ENCODE assay signal across 20 cellular contexts in the genomic region with DNA sequence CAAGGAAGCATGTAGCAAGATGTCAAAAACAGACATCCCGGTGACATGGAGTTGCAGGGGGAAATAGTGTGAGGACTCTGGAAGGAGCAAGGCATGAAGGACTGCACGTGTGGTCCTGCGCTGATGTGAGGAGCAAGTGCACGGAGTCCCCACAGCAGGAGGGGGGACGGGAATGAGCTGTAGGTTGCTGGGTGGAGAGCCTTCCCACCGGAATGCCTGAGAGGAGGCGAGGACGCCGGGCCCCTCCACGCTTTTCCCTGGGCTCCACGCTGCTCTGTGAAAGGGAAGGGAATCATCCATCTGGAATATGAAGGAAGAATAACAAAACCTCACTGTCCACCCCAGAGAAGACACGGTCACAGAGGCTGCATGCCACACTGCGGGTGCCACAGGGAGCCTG. TPM values are rescaled to one million over a fixed set of nuclear protein-coding genes. Genes with fewer than 3 reads are reported as not detected.
DNase-seq lines count a peak whose midpoint lies in the region; ATAC-seq and TF ChIP-seq lines count a peak whose summit lies in the region.
"Had no signal": no experiment of that assay in that cellular context is flagged by ENCODE, and none has a peak within 500 bp of the region (broad histone marks: within the 10 kb centered on the region; RNA-seq: fewer than 3 reads in every experiment).

No MANE protein-coding gene starts in this region.

- H3K9ac ChIP-seq in IMR-90 (ENCODE audit: low read depth, low read length) (no peak overlapping the region), neural progenitor cell (no peak overlapping the region)

- H3K9me3 ChIP-seq in IMR-90 (ENCODE audit: control insufficient read depth, insufficient read depth, low read length) (no peaks in the 10 kb centered on the region), neural progenitor cell (ENCODE audit: low read depth) (no peaks in the 10 kb centered on the region)
- H3K9me3 ChIP-seq: HAP-1 had no signal

- no peak overlapping the region for H3K27ac Mint-ChIP-seq in endothelial cell (ENCODE audit: unreplicated experiment)
- H3K27ac Mint-ChIP-seq in neural progenitor cell = peak overlapping the region; percentile 72
- H3K27ac Mint-ChIP-seq: CD14-positive monocyte; CD4-positive, alpha-beta T cell; CD8-positive, alpha-beta memory T cell; HFFc6 had no signal

- no peak overlapping the region for H2BK15ac ChIP-seq in IMR-90 (ENCODE audit: low read depth, low read length)

- H3K4me3 Mint-ChIP-seq in endothelial cell (ENCODE audit: unreplicated experiment) (peak overlapping the region; percentile 17), neural progenitor cell (no peak overlapping the region)
- H3K4me3 Mint-ChIP-seq: CD14-positive monocyte; CD4-positive, alpha-beta T cell; CD8-positive, alpha-beta memory T cell; HFFc6 had no signal

- H3K4ac ChIP-seq in IMR-90 (ENCODE audit: low read depth, low read length) = no peak overlapping the region

- no peak overlapping the region for H4K5ac ChIP-seq in IMR-90 (ENCODE audit: low read depth, low read length)

- H3K4me2 ChIP-seq in IMR-90 (ENCODE audit: low read depth, low read length) (no peak overlapping the region), neural progenitor cell (no peak overlapping the region)

- H3K56ac ChIP-seq in IMR-90 (ENCODE audit: extremely low read depth, insufficient read depth, low read length) = no peak overlapping the region

- H2BK5ac ChIP-seq in IMR-90 (ENCODE audit: low read depth, low read length, poor library complexity, severe bottlenecking) = no peak overlapping the region

- no peak for TF ChIP-seq POLR2A in IMR-90 (IDR thresholded peaks at IDR 0.05; ENCODE audit: low read depth, low read length)

- no peak for TF ChIP-seq RAD21 in IMR-90 (IDR thresholded peaks at IDR 0.05; ENCODE audit: low read length)

- TF ChIP-seq CTCF in IMR-90 (conservative IDR thresholded peaks at IDR 0.05; ENCODE audit: low read depth, low read length) (no peak), endothelial cell (IDR thresholded peaks at IDR 0.05; ENCODE audit: unreplicated experiment) (no peak), neural progenitor cell (IDR thresholded peaks at IDR 0.05) (no peak)

- H3K79me1 ChIP-seq in IMR-90 (ENCODE audit: low read depth in 1 of 2, low read length in 2 of 2) = no peaks in the 10 kb centered on the region

- intact Hi-C loops in IMR-90 (cut with micrococcal nuclease) = no loop called here

- peaks cover 12% of the 10 kb centered on the region for H3K4me1 Mint-ChIP-seq in endothelial cell (ENCODE audit: unreplicated experiment)
- peaks cover 6% of the 10 kb centered on the region for H3K4me1 Mint-ChIP-seq in neural progenitor cell
- H3K4me1 Mint-ChIP-seq: CD14-positive monocyte; CD8-positive, alpha-beta memory T cell had no signal

- H3K9me1 ChIP-seq in IMR-90 (ENCODE audit: insufficient read depth, low read length) = no peaks in the 10 kb centered on the region

- no peaks in the 10 kb centered on the region for H3K79me2 ChIP-seq in neural progenitor cell (ENCODE audit: low read depth)

- H3K36me3 Mint-ChIP-seq in endothelial cell (ENCODE audit: low read depth, unreplicated experiment) (peaks cover 20% of the 10 kb centered on the region), neural progenitor cell (no peaks in the 10 kb centered on the region)
- H3K36me3 Mint-ChIP-seq: CD14-positive monocyte; CD8-positive, alpha-beta memory T cell had no signal

- no TSS peak for BruUV-seq in IMR-90 (replicated peaks; lab: Mats Ljungman, UMichigan)

- H3K14ac ChIP-seq in IMR-90 (replicated peaks; ENCODE audit: low read depth, low read length) = no peak overlapping the region

- CTCF ChIA-PET in IMR-90 (lab: Yijun Ruan, JAX) = no interaction called here

- no peaks in the 10 kb centered on the region for H3F3A ChIP-seq in neural progenitor cell (ENCODE audit: low read depth)

- 82% methylated on average over 5 of the region's 13 CpGs; no CpG with 5 or more reads in 1 of the 2 experiments for WGBS in IMR-90 (ENCODE audit: extremely low coverage in 2 of 2, insufficient read length in 1 of 2), 2 experiments

- in situ Hi-C loops in IMR-90 (cut with MboI; ENCODE audit: low sequenced_read_pairs) = no loop called here

- POLR2A ChIA-PET in IMR-90 (lab: Charles Lee; ENCODE audit: unreplicated experiment) = no interaction called here

- DNase-seq in IMR-90 = no peak
- no peak for DNase-seq in endothelial cell (ENCODE audit: low spot score)
- DNase-seq in neural progenitor cell (ENCODE audit: low spot score) = no peak
- no peak for DNase-seq in NCI-H82 (lab: John Stamatoyannopoulos, UW)
- DNase-seq in anterior cingulate cortex (lab: John Stamatoyannopoulos, UW) = no peak
- no peak for DNase-seq in activated CD8-positive, alpha-beta memory T cell treated with anti-CD3 and anti-CD28 coated beads, Interleukin-2, amount 50 U/mL, for 4 hours
- DNase-seq: CD4-positive, alpha-beta T cell; DMS 273 treated with DMSO at 0.1 percent for 48 hours; DMS79; EL; GDM1; GOT3; HFFc6 had no signal

- no peak overlapping the region for H4K8ac ChIP-seq in IMR-90 (ENCODE audit: low read depth in 2 of 2, low read length in 2 of 2)

- H2BK20ac ChIP-seq in IMR-90 (ENCODE audit: low read depth, low read length) = no peak overlapping the region

- ATAC-seq in IMR-90 (ENCODE audit: low read depth) = no peak
- ATAC-seq: GM12878 had no signal

- H3K36me3 ChIP-seq in IMR-90 (ENCODE audit: control insufficient read depth, insufficient read depth, low read length) (peaks cover 9% of the 10 kb centered on the region; the same call in 1 of the 2 replicates), neural progenitor cell (no peaks in the 10 kb centered on the region)
- H3K36me3 ChIP-seq: HAP-1 had no signal

- no peak overlapping the region for H2AK9ac ChIP-seq in IMR-90 (replicated peaks; ENCODE audit: low read depth, low read length, poor library complexity)

- H3K4me1 ChIP-seq in IMR-90 (ENCODE audit: control insufficient read depth, insufficient read depth, low read length) = peaks cover 4% of the 10 kb centered on the region; the same call in 1 of the 2 replicates
- H3K4me1 ChIP-seq in neural progenitor cell = no peaks in the 10 kb centered on the region
- H3K4me1 ChIP-seq: HAP-1 had no signal

- H3K27ac ChIP-seq in IMR-90 (ENCODE audit: insufficient read depth, low read length) = no peak overlapping the region
- no peak overlapping the region for H3K27ac ChIP-seq in neural progenitor cell

- H2AFZ ChIP-seq in IMR-90 (replicated peaks; ENCODE audit: low read length, poor library complexity) (peak overlapping the region; percentile 14), neural progenitor cell (replicated peaks) (no peak overlapping the region)

- H3K23ac ChIP-seq in IMR-90 (ENCODE audit: low read depth, low read length) = no peak overlapping the region

- H3K9me3 Mint-ChIP-seq in endothelial cell (ENCODE audit: unreplicated experiment) (no peaks in the 10 kb centered on the region), neural progenitor cell (no peaks in the 10 kb centered on the region)
- H3K9me3 Mint-ChIP-seq: CD4-positive, alpha-beta T cell; CD8-positive, alpha-beta memory T cell; HFFc6 had no signal

- no peak overlapping the region for H4K91ac ChIP-seq in IMR-90 (ENCODE audit: insufficient read depth, low read depth, low read length)

- H3K27me3 ChIP-seq in IMR-90 (ENCODE audit: control insufficient read depth, insufficient read depth, low read length) = no peaks in the 10 kb centered on the region; the same call in 1 of the 2 replicates
- no peaks in the 10 kb centered on the region for H3K27me3 ChIP-seq in neural progenitor cell

- H2AK5ac ChIP-seq in IMR-90 (ENCODE audit: low read depth, low read length) = no peak overlapping the region

- no peak overlapping the region for H2BK120ac ChIP-seq in IMR-90 (ENCODE audit: low read depth, low read length)

- H3K4me3 ChIP-seq in IMR-90 (ENCODE audit: insufficient read depth, low read depth, low read length) (no peak overlapping the region), neural progenitor cell (no peak overlapping the region)
- H3K4me3 ChIP-seq: GM12878, HAP-1 had no signal

- H4K20me1 ChIP-seq in IMR-90 (ENCODE audit: insufficient read depth, low read length) = no peaks in the 10 kb centered on the region
- peaks cover 2% of the 10 kb centered on the region for H4K20me1 ChIP-seq in neural progenitor cell (ENCODE audit: low read depth)

- dilution Hi-C loops in IMR-90 (cut with HindIII; ENCODE audit: low sequenced_read_pairs, unreplicated experiment) = no loop called here

- H3K18ac ChIP-seq in IMR-90 (ENCODE audit: low read depth, low read length) = no peak overlapping the region

- H3K27me3 Mint-ChIP-seq in endothelial cell (ENCODE audit: unreplicated experiment) (peaks cover 6% of the 10 kb centered on the region), neural progenitor cell (ENCODE audit: insufficient read depth, low read depth) (peaks cover 3% of the 10 kb centered on the region)

TF ChIP-seq in IMR-90, 13 proteins besides CTCF, POLR2A, EP300 and RAD21 (continues in another document):
- no peak for TF ChIP-seq RFX5 (IDR thresholded peaks at IDR 0.05; ENCODE audit: low read depth, low read length)
- TF ChIP-seq, protein P1, sequence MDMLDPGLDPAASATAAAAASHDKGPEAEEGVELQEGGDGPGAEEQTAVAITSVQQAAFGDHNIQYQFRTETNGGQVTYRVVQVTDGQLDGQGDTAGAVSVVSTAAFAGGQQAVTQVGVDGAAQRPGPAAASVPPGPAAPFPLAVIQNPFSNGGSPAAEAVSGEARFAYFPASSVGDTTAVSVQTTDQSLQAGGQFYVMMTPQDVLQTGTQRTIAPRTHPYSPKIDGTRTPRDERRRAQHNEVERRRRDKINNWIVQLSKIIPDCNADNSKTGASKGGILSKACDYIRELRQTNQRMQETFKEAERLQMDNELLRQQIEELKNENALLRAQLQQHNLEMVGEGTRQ (IDR thresholded peaks at IDR 0.05; ENCODE audit: low read depth, low read length) = no peak

RNA-seq across cellular contexts. Expression of a gene that starts 23.6 kb away (rescaled TPM):
- total RNA-seq in IMR-90 (2012; rRNA removed) = 1.1 TPM in 2 replicates
- 0.30 and 0.44 TPM in 2 replicates for polyA plus RNA-seq in IMR-90 (2012; rRNA removed)
- polyA plus RNA-seq in IMR-90 (2012; cell fraction: cytosol; rRNA removed) = 0.15 and 0.18 TPM in 2 replicates
- 0.08 and 0.49 TPM in 2 replicates for polyA plus RNA-seq in IMR-90 (2012; cell fraction: nucleus; rRNA removed; ENCODE audit: low replicate concordance)
- total RNA-seq in endothelial cell (ENCODE audit: unreplicated experiment) = 0.69 TPM
- 2.2 and 4.9 TPM in 2 replicates for total RNA-seq in neural progenitor cell (ENCODE audit: low replicate concordance)
- polyA plus RNA-seq: CD14-positive monocyte had no signal

RNA-seq across cellular contexts. Expression of a gene that starts 26.6 kb away (rescaled TPM):
- total RNA-seq in IMR-90 (2012; rRNA removed) (1.1 TPM in 2 replicates), endothelial cell (ENCODE audit: unreplicated experiment) (16.5 TPM), neural progenitor cell (ENCODE audit: low replicate concordance) (14.2 and 15.7 TPM in 2 replicates)
- 4.8 and 5.2 TPM in 2 replicates for polyA plus RNA-seq in IMR-90 (2012; rRNA removed)
- 1.5 and 2.4 TPM in 2 replicates for polyA plus RNA-seq in IMR-90 (2012; cell fraction: cytosol; rRNA removed)
- 41.6 and 44.7 TPM in 2 replicates for polyA plus RNA-seq in IMR-90 (2012; cell fraction: nucleus; rRNA removed; ENCODE audit: low replicate concordance)
- total RNA-seq: CD4-positive, alpha-beta T cell; CD8-positive, alpha-beta memory T cell; GM12878; HFFc6 had no signal
- polyA plus RNA-seq: CD14-positive monocyte; CD8-positive, alpha-beta memory T cell; GM12878 had no signal

RNA-seq across cellular contexts. Expression of a gene that starts 56.1 kb away (rescaled TPM):
- 0.18 TPM in 1 of 2 replicates, not detected in the other for total RNA-seq in IMR-90 (2012; rRNA removed)
- polyA plus RNA-seq in IMR-90 (2012; rRNA removed) = 0.13 and 0.44 TPM in 2 replicates
- polyA plus RNA-seq in IMR-90 (2012; cell fraction: cytosol; rRNA removed) = 0.29 and 0.50 TPM in 2 replicates
- 0.65 TPM in 2 replicates for polyA plus RNA-seq in IMR-90 (2012; cell fraction: nucleus; rRNA removed; ENCODE audit: low replicate concordance)
- not detected for total RNA-seq in endothelial cell (ENCODE audit: unreplicated experiment)
- 0.11 and 0.22 TPM in 2 replicates for total RNA-seq in neural progenitor cell (ENCODE audit: low replicate concordance)
- total RNA-seq: A172; A673; CD4-positive, alpha-beta T cell; CD8-positive, alpha-beta memory T cell; GM12878; HFFc6 had no signal
- polyA plus RNA-seq: BJ; CD14-positive monocyte; CD8-positive, alpha-beta memory T cell; GM12878 had no signal
